Comparison of ENCODE assay signal across 10 cellular contexts in genomic region chr20:4224282-4224681, GRCh38. TPM values are rescaled to one million over a fixed set of nuclear protein-coding genes. Genes with fewer than 3 reads are reported as not detected.
DNase-seq lines count a peak whose midpoint lies in the region; ATAC-seq and TF ChIP-seq lines count a peak whose summit lies in the region.
"Not testable (repeated sequence)": the region's sequence is repeated elsewhere in the genome, so short reads cannot be mapped to it uniquely, and the experiment has no call there.
"Had no signal": no experiment of that assay in that cellular context is flagged by ENCODE, and none has a peak within 500 bp of the region (broad histone marks: within the 10 kb centered on the region; RNA-seq: fewer than 3 reads in every experiment).

No MANE protein-coding gene starts in this region.

- not testable (repeated sequence) for H2BK12ac ChIP-seq in mesenchymal stem cell (ENCODE audit: low read length in 2 of 2)

- DNase-seq in AG04449 (ENCODE audit: low read depth, low spot score); DND-41; IMR-90; brain microvascular endothelial cell; fibroblast of mammary gland (ENCODE audit: low read depth); thoracic aorta (ENCODE audit: low spot score): not testable (repeated sequence)
- DNase-seq in RKO (ENCODE audit: low spot score) (peak; percentile 24), mesenchymal stem cell (peak; percentile 18)

- intact Hi-C loops in IMR-90 (cut with micrococcal nuclease) = not testable (repeated sequence)

- not testable (repeated sequence) for ATAC-seq in DND-41 (ENCODE audit: insufficient read depth, low read depth); IMR-90 (ENCODE audit: low read depth); thoracic aorta (ENCODE audit: insufficient number of reproducible peaks, low FRiP score, low read depth)

- H2AFZ ChIP-seq in DND-41 (ENCODE audit: low read depth, low read length); mesenchymal stem cell (ENCODE audit: low read depth, low read length): not testable (repeated sequence)
- peak overlapping the region; percentile 44 for H2AFZ ChIP-seq in IMR-90 (replicated peaks; ENCODE audit: low read length, poor library complexity)

- not testable (repeated sequence) for H3K14ac ChIP-seq in IMR-90 (replicated peaks; ENCODE audit: low read depth, low read length); mesenchymal stem cell (ENCODE audit: low read length in 2 of 2)

- WGBS in IMR-90 (ENCODE audit: extremely low coverage in 2 of 2, insufficient read length in 1 of 2), 2 experiments = 100% methylated on average over 2 of the region's 2 CpGs; no CpG with 5 or more reads in 1 of the 2 experiments
- 69% methylated on average over 2 of the region's 2 CpGs for WGBS in mesenchymal stem cell

- H3K4me2 ChIP-seq in DND-41 (ENCODE audit: insufficient read depth, low read length); IMR-90 (ENCODE audit: low read depth, low read length); mesenchymal stem cell (ENCODE audit: low read length, poor library complexity, severe bottlenecking): not testable (repeated sequence)

- POLR2A ChIA-PET in AG04449 (lab: Yijun Ruan, JAX); IMR-90 (lab: Charles Lee; ENCODE audit: unreplicated experiment): not testable (repeated sequence)

- not testable (repeated sequence) for H4K5ac ChIP-seq in IMR-90 (ENCODE audit: low read depth, low read length)

- H3K18ac ChIP-seq in IMR-90 (ENCODE audit: low read depth, low read length); mesenchymal stem cell (ENCODE audit: low read depth in 1 of 2, low read length in 2 of 2): not testable (repeated sequence)

- not testable (repeated sequence) for H2BK20ac ChIP-seq in IMR-90 (ENCODE audit: low read depth, low read length)

- not testable (repeated sequence) for H3K9ac ChIP-seq in DND-41 (ENCODE audit: low read depth, low read length); IMR-90 (ENCODE audit: low read depth, low read length); mesenchymal stem cell (ENCODE audit: low read length)

- in situ Hi-C loops in IMR-90 (cut with MboI; ENCODE audit: low sequenced_read_pairs); brain microvascular endothelial cell (cut with HindIII; ENCODE audit: low pct_ligation_motif_present, low sequenced_read_pairs): not testable (repeated sequence)

- peak overlapping the region; percentile 67 for H2AK5ac ChIP-seq in IMR-90 (ENCODE audit: low read depth, low read length)
- not testable (repeated sequence) for H2AK5ac ChIP-seq in mesenchymal stem cell (ENCODE audit: low read length, severe bottlenecking)

- dilution Hi-C loops in IMR-90 (cut with HindIII; ENCODE audit: low sequenced_read_pairs, unreplicated experiment) = not testable (repeated sequence)

- TF ChIP-seq CTCF in AG04449 (IDR thresholded peaks at IDR 0.05; ENCODE audit: insufficient read depth, low read length, missing control alignments) (peak; percentile 44), DND-41 (IDR thresholded peaks at IDR 0.05; ENCODE audit: borderline replicate concordance, extremely low read depth, low read length, poor library complexity, severe bottlenecking) (peak; percentile 24), IMR-90 (conservative IDR thresholded peaks at IDR 0.05; ENCODE audit: low read depth, low read length) (peak; percentile 30), brain microvascular endothelial cell (IDR thresholded peaks at IDR 0.05; ENCODE audit: low read depth, low read length, missing control alignments) (peak; percentile 53), fibroblast of mammary gland (conservative IDR thresholded peaks at IDR 0.05; ENCODE audit: control insufficient read depth, insufficient read depth, low read depth, low read length) (peak; percentile 34), thoracic aorta (IDR thresholded peaks at IDR 0.05) (peak; percentile 10)

- not testable (repeated sequence) for H3K56ac ChIP-seq in IMR-90 (ENCODE audit: extremely low read depth, insufficient read depth, low read length)

- not testable (repeated sequence) for H3K79me1 ChIP-seq in IMR-90 (ENCODE audit: low read depth in 1 of 2, low read length in 2 of 2); mesenchymal stem cell (replicated peaks; ENCODE audit: low read length, poor library complexity, severe bottlenecking)

- not testable (repeated sequence) for H3K27me3 ChIP-seq in DND-41 (ENCODE audit: insufficient read depth, low read length, poor library complexity); IMR-90 (ENCODE audit: control insufficient read depth, insufficient read depth, low read length); brain microvascular endothelial cell (replicated peaks); thoracic aorta (replicated peaks; ENCODE audit: insufficient read depth)
- peaks cover 27 to 32% of the 10 kb centered on the region in 2 experiments for H3K27me3 ChIP-seq in mesenchymal stem cell (ENCODE audit: control insufficient read depth in 1 of 2, insufficient read depth in 1 of 2, low read length in 2 of 2)

- H3K4ac ChIP-seq in IMR-90 (ENCODE audit: low read depth, low read length); mesenchymal stem cell (ENCODE audit: low read depth in 1 of 2, low read length in 2 of 2): not testable (repeated sequence)

- H2AK9ac ChIP-seq in IMR-90 (replicated peaks; ENCODE audit: low read depth, low read length, poor library complexity) = not testable (repeated sequence)

- peaks cover 19% of the 10 kb centered on the region for H3K9me1 ChIP-seq in IMR-90 (ENCODE audit: insufficient read depth, low read length)

- not testable (repeated sequence) for H3K27ac ChIP-seq in DND-41 (ENCODE audit: low read length); IMR-90 (ENCODE audit: insufficient read depth, low read length); brain microvascular endothelial cell; mesenchymal stem cell (ENCODE audit: low read length, poor library complexity, severe bottlenecking)
- H3K27ac ChIP-seq in thoracic aorta = peak overlapping the region in 1 of 2 donors; percentile 89

- H2BK120ac ChIP-seq in IMR-90 (ENCODE audit: low read depth, low read length) = peak overlapping the region; percentile 37; the same call in 1 of the 2 replicates
- not testable (repeated sequence) for H2BK120ac ChIP-seq in mesenchymal stem cell (ENCODE audit: low read depth, low read length)

- H2BK5ac ChIP-seq in IMR-90 (ENCODE audit: low read depth, low read length, poor library complexity, severe bottlenecking); mesenchymal stem cell (ENCODE audit: low read depth, low read length, poor library complexity, severe bottlenecking): not testable (repeated sequence)

- not testable (repeated sequence) for H4K91ac ChIP-seq in IMR-90 (ENCODE audit: insufficient read depth, low read depth, low read length); mesenchymal stem cell (ENCODE audit: low read length)

- TF ChIP-seq RAD21 in IMR-90 (IDR thresholded peaks at IDR 0.05; ENCODE audit: low read length) = not testable (repeated sequence)

- not testable (repeated sequence) for H3K23ac ChIP-seq in IMR-90 (ENCODE audit: low read depth, low read length); mesenchymal stem cell (ENCODE audit: low read length in 2 of 2)

- not testable (repeated sequence) for H2BK15ac ChIP-seq in IMR-90 (ENCODE audit: low read depth, low read length); mesenchymal stem cell (ENCODE audit: low read depth, poor library complexity, severe bottlenecking)

- H4K20me1 ChIP-seq in DND-41 (ENCODE audit: insufficient read depth, low read length); IMR-90 (ENCODE audit: insufficient read depth, low read length): not testable (repeated sequence)

- not testable (repeated sequence) for H3K36me3 ChIP-seq in DND-41 (ENCODE audit: insufficient read depth, low read length); IMR-90 (ENCODE audit: control insufficient read depth, insufficient read depth, low read length); brain microvascular endothelial cell (replicated peaks); mesenchymal stem cell (ENCODE audit: control insufficient read depth in 1 of 2, insufficient read depth in 2 of 2, low read depth in 1 of 2, low read length in 2 of 2); thoracic aorta

- BruUV-seq in IMR-90 (replicated peaks; lab: Mats Ljungman, UMichigan) = not testable (repeated sequence)

- not testable (repeated sequence) for TF ChIP-seq POLR2A in IMR-90 (IDR thresholded peaks at IDR 0.05; ENCODE audit: low read depth, low read length)

- not testable (repeated sequence) for H4K8ac ChIP-seq in IMR-90 (ENCODE audit: low read depth in 2 of 2, low read length in 2 of 2); mesenchymal stem cell (ENCODE audit: low read length)

- H3K4me1 ChIP-seq in DND-41 (ENCODE audit: insufficient read depth, low read length) = not testable (repeated sequence)
- H3K4me1 ChIP-seq in IMR-90 (ENCODE audit: control insufficient read depth, insufficient read depth, low read length) (peaks cover 14% of the 10 kb centered on the region), mesenchymal stem cell (ENCODE audit: control insufficient read depth, insufficient read depth, low read depth, low read length) (peaks cover 28% of the 10 kb centered on the region), thoracic aorta (ENCODE audit: control insufficient read depth in 1 of 2, low read depth in 2 of 2) (peaks cover 12 to 64% of the 10 kb centered on the region in 2 donors)

- H3K4me3 ChIP-seq in AG04449 (ENCODE audit: low read depth, low read length); DND-41 (ENCODE audit: low read depth in 1 of 2, low read length in 2 of 2); IMR-90 (ENCODE audit: insufficient read depth, low read depth, low read length); brain microvascular endothelial cell (ENCODE audit: low read depth, low read length); fibroblast of mammary gland (ENCODE audit: control insufficient read depth, low read depth, low read length); mesenchymal stem cell (ENCODE audit: insufficient read depth in 1 of 2, low read depth in 1 of 2, low read length in 2 of 2); thoracic aorta: not testable (repeated sequence)

- H3K79me2 ChIP-seq in DND-41 (ENCODE audit: insufficient read depth, low read length) = not testable (repeated sequence)

- not testable (repeated sequence) for H3K9me3 ChIP-seq in DND-41 (ENCODE audit: insufficient read depth, low read length, severe bottlenecking); IMR-90 (ENCODE audit: control insufficient read depth, insufficient read depth, low read length); mesenchymal stem cell (ENCODE audit: control insufficient read depth, low read length); thoracic aorta

- CTCF ChIA-PET in AG04449 (lab: Yijun Ruan, JAX) = interaction anchor here (1.2 to 2.4 kb wide), 3 partner anchors 17 to 198 kb away, joined by 3 to 7 read pairs (median 3); no protein-coding TSS in a partner anchor
- CTCF ChIA-PET in IMR-90 (lab: Yijun Ruan, JAX) = not testable (repeated sequence)

RNA-seq across cellular contexts. Expression of gene ADRA1D, which starts 24.8 kb away (rescaled TPM):
- total RNA-seq in IMR-90 (2012; rRNA removed) (under 0.01 and 0.28 TPM in 2 replicates), thoracic aorta (1 to 10 TPM; 8.3 to 9.7 TPM)
- polyA plus RNA-seq in IMR-90 (2012; rRNA removed) = 1.4 and 1.8 TPM in 2 replicates
- polyA plus RNA-seq in IMR-90 (2012; cell fraction: cytosol; rRNA removed) = 0.55 and 1.3 TPM in 2 replicates
- polyA plus RNA-seq in IMR-90 (2012; cell fraction: nucleus; rRNA removed; ENCODE audit: low replicate concordance) = 0.36 and 1.1 TPM in 2 replicates
- polyA plus RNA-seq in mesenchymal stem cell (2013, experiment 1 of 2) = 0.25 TPM
- 0.19 TPM for polyA plus RNA-seq in mesenchymal stem cell (2013, experiment 2 of 2)
- total RNA-seq: SK-MEL-5 had no signal
- polyA plus RNA-seq: IgD-negative memory B cell had no signal
